ENCODE assay signal across 8 cellular contexts in the genomic region with DNA sequence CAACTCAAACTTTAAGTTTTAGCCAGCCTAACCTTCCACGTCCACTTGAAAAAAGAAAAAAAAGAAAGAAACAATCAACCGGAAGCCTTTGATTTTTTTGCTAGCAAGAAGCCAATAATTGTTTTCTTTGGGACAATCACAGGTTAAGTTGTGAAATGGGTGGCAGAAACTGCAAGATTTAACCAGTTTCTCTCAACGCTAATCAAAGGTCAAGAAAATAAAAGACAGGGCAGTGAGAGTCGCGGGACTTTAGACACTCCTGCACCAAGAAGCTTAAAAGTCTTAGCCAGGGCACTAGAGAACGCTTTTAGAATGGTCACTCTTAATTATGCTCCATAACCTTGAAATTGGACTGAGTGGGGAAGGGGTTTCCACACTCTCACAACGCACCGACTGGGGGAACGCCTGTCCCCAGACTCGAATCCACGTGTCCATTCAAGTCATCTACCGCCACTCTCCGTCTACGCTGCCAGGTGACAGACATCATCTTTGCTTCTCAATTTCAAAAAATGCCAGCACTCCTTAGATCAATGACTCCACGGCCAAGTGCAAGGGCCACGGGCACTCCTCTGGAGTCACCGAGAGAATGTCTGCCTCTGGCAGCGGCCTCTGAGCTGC.
DNase-seq lines count a peak whose midpoint lies in the region; ATAC-seq and TF ChIP-seq lines count a peak whose summit lies in the region.

No MANE protein-coding gene starts in this region.

- peak overlapping the region; percentile 77 for H3K4me3 ChIP-seq in DOHH2 (ENCODE audit: low read length)
- H3K4me3 ChIP-seq in LNCaP clone FGC (ENCODE audit: low read depth, low read length): peak overlapping the region; percentile 73
- peak overlapping the region; percentile 88 for H3K4me3 ChIP-seq in adipocyte (ENCODE audit: low read length)

- peak; percentile 7 for ATAC-seq in GM21526 (IDR thresholded peaks at IDR 0.05; ENCODE audit: low FRiP score, unreplicated experiment)

- H3K9ac ChIP-seq in adipocyte (ENCODE audit: low read length): peak overlapping the region; percentile 91

- DNase-seq in LNCaP clone FGC (ENCODE audit: low read depth) (no peak), adipocyte (ENCODE audit: low read depth) (no peak), kidney tubule cell (ENCODE audit: low spot score) (peak; percentile 45), superior temporal gyrus (ENCODE audit: extremely low spot score) (peak; percentile 31), glomerular visceral epithelial cell (ENCODE audit: extremely low spot score) (no peak)
- no peak for DNase-seq in activated effector memory CD4-positive, alpha-beta T cell treated with Interleukin-2 at 50 U/mL for 16 hours

- no peaks in the 10 kb centered on the region for H3K9me2 ChIP-seq in DOHH2 (replicated peaks; ENCODE audit: control insufficient read depth, low read length)

- H3K4me1 ChIP-seq in DOHH2 (ENCODE audit: control insufficient read depth, low read length) (peaks cover 26% of the 10 kb centered on the region), adipocyte (ENCODE audit: control insufficient read depth, insufficient read depth, low read length) (peaks cover 19% of the 10 kb centered on the region)

- no peaks in the 10 kb centered on the region for H3K9me3 ChIP-seq in DOHH2 (ENCODE audit: control insufficient read depth, insufficient read depth, low read length)
- H3K9me3 ChIP-seq in adipocyte (ENCODE audit: control insufficient read depth, low read length): no peaks in the 10 kb centered on the region

- no peaks in the 10 kb centered on the region; the same call in 1 of the 2 replicates for H3F3A ChIP-seq in DOHH2 (ENCODE audit: control insufficient read depth, insufficient read depth)

- H3K27me3 ChIP-seq in DOHH2 (ENCODE audit: control insufficient read depth, low read length) (no peaks in the 10 kb centered on the region), adipocyte (replicated peaks; ENCODE audit: control insufficient read depth, insufficient read depth, low read length) (no peaks in the 10 kb centered on the region)

- H3K4me2 ChIP-seq in DOHH2 (ENCODE audit: low read length): peak overlapping the region; percentile 80

- H4K20me1 ChIP-seq in DOHH2 (ENCODE audit: control insufficient read depth, insufficient read depth, low read depth, low read length): peaks cover 3% of the 10 kb centered on the region; the same call in 1 of the 2 replicates

- TF ChIP-seq CTCF in DOHH2 (IDR thresholded peaks at IDR 0.05; ENCODE audit: low read depth, low read length, poor library complexity, severe bottlenecking) (no peak), LNCaP clone FGC (IDR thresholded peaks at IDR 0.05; ENCODE audit: control insufficient read depth, extremely low read depth, insufficient read depth) (0 out of 2 replicates have a peak, but pooled peaks have one; percentile 5)

- H3K27ac ChIP-seq in DOHH2 (ENCODE audit: low read depth, low read length): no peak overlapping the region

- H3K36me3 ChIP-seq in DOHH2 (ENCODE audit: control insufficient read depth, low read length): no peaks in the 10 kb centered on the region
- peaks cover 23% of the 10 kb centered on the region for H3K36me3 ChIP-seq in adipocyte (ENCODE audit: control insufficient read depth, insufficient read depth, low read length, severe bottlenecking)

- H3K79me2 ChIP-seq in DOHH2 (ENCODE audit: control insufficient read depth, low read length): peaks cover 56% of the 10 kb centered on the region

Comparison
In these comparisons a context has a peak if more than half of its experiments do, and no peak if none do; other contexts are left out.
1. DNase-seq: peak in kidney tubule cell (single experiment) and superior temporal gyrus (single experiment); none in LNCaP clone FGC (single experiment), adipocyte (single experiment), activated effector memory CD4-positive, alpha-beta T cell treated with Interleukin-2 at 50 U/mL for 16 hours (single experiment) and glomerular visceral epithelial cell (single experiment).
2. Peak in every context shown above with its lines, with median percentiles within 50 percentile points of each other: H3K4me3 ChIP-seq.